Comparison of ENCODE assay signal across 2 cellular contexts in the genomic region with DNA sequence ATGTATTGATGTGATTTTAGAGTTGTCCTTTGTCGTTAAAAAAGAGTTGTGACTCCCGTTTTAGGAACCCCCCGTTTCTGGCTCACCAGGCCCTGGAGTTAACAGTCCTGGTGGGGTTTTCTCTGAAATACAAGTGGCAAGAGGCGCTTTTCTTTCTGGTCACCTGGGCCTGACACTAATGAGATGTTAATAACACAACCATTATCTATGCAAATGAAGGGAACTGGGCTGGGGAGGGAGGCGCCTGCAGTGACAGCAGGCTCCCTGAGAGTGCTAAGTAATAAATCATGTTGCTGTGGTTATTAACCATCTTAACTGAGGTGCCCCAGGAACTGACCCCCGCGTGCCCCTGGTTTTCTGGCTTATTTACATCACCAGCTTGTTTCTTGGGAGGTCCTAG.
TF ChIP-seq lines count a peak whose summit lies in the region.

No MANE protein-coding gene starts in this region.

TF ChIP-seq in GM23338, 12 proteins besides CTCF, POLR2A, EP300 and RAD21 (continued from another document):
- TF ChIP-seq, protein P1, sequence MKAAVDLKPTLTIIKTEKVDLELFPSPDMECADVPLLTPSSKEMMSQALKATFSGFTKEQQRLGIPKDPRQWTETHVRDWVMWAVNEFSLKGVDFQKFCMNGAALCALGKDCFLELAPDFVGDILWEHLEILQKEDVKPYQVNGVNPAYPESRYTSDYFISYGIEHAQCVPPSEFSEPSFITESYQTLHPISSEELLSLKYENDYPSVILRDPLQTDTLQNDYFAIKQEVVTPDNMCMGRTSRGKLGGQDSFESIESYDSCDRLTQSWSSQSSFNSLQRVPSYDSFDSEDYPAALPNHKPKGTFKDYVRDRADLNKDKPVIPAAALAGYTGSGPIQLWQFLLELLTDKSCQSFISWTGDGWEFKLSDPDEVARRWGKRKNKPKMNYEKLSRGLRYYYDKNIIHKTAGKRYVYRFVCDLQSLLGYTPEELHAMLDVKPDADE (IDR thresholded peaks at IDR 0.05), result no peak
- TF ChIP-seq ZNF114 (CRISPR knock-in tag; IDR thresholded peaks at IDR 0.05) (no peak), JUNB (IDR thresholded peaks at IDR 0.05; ENCODE audit: unreplicated experiment) (no peak), CREB1 (CRISPR knock-in tag; IDR thresholded peaks at IDR 0.05; ENCODE audit: low read depth) (no peak), POLR2AphosphoS5 (IDR thresholded peaks at IDR 0.05; ENCODE audit: low read depth) (no peak), EZH2phosphoT487 (IDR thresholded peaks at IDR 0.05; ENCODE audit: unreplicated experiment) (no peak), NANOG (IDR thresholded peaks at IDR 0.05; ENCODE audit: borderline replicate concordance) (no peak)
- TF ChIP-seq, protein P2, sequence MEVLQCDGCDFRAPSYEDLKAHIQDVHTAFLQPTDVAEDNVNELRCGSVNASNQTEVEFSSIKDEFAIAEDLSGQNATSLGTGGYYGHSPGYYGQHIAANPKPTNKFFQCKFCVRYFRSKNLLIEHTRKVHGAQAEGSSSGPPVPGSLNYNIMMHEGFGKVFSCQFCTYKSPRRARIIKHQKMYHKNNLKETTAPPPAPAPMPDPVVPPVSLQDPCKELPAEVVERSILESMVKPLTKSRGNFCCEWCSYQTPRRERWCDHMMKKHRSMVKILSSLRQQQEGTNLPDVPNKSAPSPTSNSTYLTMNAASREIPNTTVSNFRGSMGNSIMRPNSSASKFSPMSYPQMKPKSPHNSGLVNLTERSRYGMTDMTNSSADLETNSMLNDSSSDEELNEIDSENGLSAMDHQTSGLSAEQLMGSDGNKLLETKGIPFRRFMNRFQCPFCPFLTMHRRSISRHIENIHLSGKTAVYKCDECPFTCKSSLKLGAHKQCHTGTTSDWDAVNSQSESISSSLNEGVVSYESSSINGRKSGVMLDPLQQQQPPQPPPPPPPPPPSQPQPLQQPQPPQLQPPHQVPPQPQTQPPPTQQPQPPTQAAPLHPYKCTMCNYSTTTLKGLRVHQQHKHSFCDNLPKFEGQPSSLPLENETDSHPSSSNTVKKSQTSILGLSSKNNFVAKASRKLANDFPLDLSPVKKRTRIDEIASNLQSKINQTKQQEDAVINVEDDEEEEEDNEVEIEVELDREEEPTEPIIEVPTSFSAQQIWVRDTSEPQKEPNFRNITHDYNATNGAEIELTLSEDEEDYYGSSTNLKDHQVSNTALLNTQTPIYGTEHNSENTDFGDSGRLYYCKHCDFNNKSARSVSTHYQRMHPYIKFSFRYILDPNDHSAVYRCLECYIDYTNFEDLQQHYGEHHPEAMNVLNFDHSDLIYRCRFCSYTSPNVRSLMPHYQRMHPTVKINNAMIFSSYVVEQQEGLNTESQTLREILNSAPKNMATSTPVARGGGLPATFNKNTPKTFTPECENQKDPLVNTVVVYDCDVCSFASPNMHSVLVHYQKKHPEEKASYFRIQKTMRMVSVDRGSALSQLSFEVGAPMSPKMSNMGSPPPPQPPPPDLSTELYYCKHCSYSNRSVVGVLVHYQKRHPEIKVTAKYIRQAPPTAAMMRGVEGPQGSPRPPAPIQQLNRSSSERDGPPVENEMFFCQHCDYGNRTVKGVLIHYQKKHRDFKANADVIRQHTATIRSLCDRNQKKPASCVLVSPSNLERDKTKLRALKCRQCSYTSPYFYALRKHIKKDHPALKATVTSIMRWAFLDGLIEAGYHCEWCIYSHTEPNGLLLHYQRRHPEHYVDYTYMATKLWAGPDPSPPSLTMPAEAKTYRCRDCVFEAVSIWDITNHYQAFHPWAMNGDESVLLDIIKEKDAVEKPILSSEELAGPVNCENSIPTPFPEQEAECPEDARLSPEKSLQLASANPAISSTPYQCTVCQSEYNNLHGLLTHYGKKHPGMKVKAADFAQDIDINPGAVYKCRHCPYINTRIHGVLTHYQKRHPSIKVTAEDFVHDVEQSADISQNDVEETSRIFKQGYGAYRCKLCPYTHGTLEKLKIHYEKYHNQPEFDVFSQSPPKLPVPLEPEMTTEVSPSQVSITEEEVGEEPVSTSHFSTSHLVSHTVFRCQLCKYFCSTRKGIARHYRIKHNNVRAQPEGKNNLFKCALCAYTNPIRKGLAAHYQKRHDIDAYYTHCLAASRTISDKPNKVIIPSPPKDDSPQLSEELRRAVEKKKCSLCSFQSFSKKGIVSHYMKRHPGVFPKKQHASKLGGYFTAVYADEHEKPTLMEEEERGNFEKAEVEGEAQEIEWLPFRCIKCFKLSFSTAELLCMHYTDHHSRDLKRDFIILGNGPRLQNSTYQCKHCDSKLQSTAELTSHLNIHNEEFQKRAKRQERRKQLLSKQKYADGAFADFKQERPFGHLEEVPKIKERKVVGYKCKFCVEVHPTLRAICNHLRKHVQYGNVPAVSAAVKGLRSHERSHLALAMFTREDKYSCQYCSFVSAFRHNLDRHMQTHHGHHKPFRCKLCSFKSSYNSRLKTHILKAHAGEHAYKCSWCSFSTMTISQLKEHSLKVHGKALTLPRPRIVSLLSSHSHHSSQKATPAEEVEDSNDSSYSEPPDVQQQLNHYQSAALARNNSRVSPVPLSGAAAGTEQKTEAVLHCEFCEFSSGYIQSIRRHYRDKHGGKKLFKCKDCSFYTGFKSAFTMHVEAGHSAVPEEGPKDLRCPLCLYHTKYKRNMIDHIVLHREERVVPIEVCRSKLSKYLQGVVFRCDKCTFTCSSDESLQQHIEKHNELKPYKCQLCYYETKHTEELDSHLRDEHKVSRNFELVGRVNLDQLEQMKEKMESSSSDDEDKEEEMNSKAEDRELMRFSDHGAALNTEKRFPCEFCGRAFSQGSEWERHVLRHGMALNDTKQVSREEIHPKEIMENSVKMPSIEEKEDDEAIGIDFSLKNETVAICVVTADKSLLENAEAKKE (CRISPR knock-in tag; IDR thresholded peaks at IDR 0.05), result no peak
- TF ChIP-seq, protein P3, sequence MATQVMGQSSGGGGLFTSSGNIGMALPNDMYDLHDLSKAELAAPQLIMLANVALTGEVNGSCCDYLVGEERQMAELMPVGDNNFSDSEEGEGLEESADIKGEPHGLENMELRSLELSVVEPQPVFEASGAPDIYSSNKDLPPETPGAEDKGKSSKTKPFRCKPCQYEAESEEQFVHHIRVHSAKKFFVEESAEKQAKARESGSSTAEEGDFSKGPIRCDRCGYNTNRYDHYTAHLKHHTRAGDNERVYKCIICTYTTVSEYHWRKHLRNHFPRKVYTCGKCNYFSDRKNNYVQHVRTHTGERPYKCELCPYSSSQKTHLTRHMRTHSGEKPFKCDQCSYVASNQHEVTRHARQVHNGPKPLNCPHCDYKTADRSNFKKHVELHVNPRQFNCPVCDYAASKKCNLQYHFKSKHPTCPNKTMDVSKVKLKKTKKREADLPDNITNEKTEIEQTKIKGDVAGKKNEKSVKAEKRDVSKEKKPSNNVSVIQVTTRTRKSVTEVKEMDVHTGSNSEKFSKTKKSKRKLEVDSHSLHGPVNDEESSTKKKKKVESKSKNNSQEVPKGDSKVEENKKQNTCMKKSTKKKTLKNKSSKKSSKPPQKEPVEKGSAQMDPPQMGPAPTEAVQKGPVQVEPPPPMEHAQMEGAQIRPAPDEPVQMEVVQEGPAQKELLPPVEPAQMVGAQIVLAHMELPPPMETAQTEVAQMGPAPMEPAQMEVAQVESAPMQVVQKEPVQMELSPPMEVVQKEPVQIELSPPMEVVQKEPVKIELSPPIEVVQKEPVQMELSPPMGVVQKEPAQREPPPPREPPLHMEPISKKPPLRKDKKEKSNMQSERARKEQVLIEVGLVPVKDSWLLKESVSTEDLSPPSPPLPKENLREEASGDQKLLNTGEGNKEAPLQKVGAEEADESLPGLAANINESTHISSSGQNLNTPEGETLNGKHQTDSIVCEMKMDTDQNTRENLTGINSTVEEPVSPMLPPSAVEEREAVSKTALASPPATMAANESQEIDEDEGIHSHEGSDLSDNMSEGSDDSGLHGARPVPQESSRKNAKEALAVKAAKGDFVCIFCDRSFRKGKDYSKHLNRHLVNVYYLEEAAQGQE (IDR thresholded peaks at IDR 0.05; ENCODE audit: unreplicated experiment), result no peak

TF ChIP-seq in K562, 482 proteins besides CTCF, POLR2A, EP300 and RAD21:
- TF ChIP-seq, protein P4, sequence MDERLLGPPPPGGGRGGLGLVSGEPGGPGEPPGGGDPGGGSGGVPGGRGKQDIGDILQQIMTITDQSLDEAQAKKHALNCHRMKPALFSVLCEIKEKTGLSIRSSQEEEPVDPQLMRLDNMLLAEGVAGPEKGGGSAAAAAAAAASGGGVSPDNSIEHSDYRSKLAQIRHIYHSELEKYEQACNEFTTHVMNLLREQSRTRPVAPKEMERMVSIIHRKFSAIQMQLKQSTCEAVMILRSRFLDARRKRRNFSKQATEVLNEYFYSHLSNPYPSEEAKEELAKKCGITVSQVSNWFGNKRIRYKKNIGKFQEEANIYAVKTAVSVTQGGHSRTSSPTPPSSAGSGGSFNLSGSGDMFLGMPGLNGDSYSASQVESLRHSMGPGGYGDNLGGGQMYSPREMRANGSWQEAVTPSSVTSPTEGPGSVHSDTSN (CRISPR knock-in tag; IDR thresholded peaks at IDR 0.05; ENCODE audit: low read depth), result no peak
- TF ChIP-seq, protein P4 (tag; conservative IDR thresholded peaks at IDR 0.05; ENCODE audit: low read depth), result 0 out of 2 replicates have a peak, but pooled peaks have one; percentile 9
- peak; percentile 36 for TF ChIP-seq MEIS2 (IDR thresholded peaks at IDR 0.05; ENCODE audit: partially characterized antibody)
- TF ChIP-seq, protein P5, sequence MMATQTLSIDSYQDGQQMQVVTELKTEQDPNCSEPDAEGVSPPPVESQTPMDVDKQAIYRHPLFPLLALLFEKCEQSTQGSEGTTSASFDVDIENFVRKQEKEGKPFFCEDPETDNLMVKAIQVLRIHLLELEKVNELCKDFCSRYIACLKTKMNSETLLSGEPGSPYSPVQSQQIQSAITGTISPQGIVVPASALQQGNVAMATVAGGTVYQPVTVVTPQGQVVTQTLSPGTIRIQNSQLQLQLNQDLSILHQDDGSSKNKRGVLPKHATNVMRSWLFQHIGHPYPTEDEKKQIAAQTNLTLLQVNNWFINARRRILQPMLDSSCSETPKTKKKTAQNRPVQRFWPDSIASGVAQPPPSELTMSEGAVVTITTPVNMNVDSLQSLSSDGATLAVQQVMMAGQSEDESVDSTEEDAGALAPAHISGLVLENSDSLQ (IDR thresholded peaks at IDR 0.05), result peak; percentile 32
- no peak for TF ChIP-seq ZNF347 (CRISPR knock-in tag; IDR thresholded peaks at IDR 0.05; ENCODE audit: low read depth)
